Comparison of ENCODE assay signal across 17 cellular contexts in the genomic region with DNA sequence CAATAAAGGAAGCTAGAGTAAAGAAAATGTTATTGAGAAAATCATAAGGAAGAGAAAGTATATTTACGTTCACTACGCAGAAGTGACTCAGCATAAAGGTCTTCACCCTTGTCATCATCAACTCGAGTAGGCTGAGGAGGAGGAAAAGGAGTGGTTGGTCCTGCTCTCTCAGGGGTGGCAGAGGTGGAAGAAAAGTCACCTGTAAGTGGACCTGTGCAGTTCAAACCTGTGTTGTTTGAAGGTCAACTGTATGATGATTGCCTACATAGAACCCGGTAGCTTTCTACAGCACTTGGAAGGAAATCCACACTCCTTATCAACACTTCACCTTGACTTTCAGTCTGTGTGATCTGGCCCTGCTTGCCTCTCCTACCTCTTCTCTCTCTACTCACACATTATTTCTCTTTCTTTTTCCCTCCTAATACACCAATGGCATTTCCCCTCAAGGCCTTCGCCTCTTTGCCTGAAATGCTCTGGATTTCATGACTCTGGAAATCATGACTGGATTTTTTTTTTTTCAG.
DNase-seq lines count a peak whose midpoint lies in the region; ATAC-seq and TF ChIP-seq lines count a peak whose summit lies in the region.
"Had no signal": no experiment of that assay in that cellular context is flagged by ENCODE, and none has a peak within 500 bp of the region (broad histone marks: within the 10 kb centered on the region; RNA-seq: fewer than 3 reads in every experiment).

No MANE protein-coding gene starts in this region.

- no peaks in the 10 kb centered on the region for H4K20me1 ChIP-seq in BLaER1 treated with 17β-estradiol and CSF1 and Interleukin-3, amounts not matched to agents 10 nM and 100 nM
- no peaks in the 10 kb centered on the region for H4K20me1 ChIP-seq in MM.1S (ENCODE audit: insufficient read depth, low read length)

- no peak overlapping the region for H4K8ac ChIP-seq in mesenchymal stem cell (ENCODE audit: low read length)

- TF ChIP-seq POLR2A in body of pancreas (IDR thresholded peaks at IDR 0.05) = no peak

- no peaks in the 10 kb centered on the region for H3K9me3 ChIP-seq in BLaER1 treated with 17β-estradiol and CSF1 and Interleukin-3, amounts not matched to agents 10 nM and 100 nM (replicated peaks in 1 of 11)
- no peaks in the 10 kb centered on the region for H3K9me3 ChIP-seq in body of pancreas
- H3K9me3 ChIP-seq in mesenchymal stem cell (ENCODE audit: control insufficient read depth, low read length) = no peaks in the 10 kb centered on the region
- H3K9me3 ChIP-seq in MM.1S (replicated peaks; ENCODE audit: insufficient read depth, low read length) = no peaks in the 10 kb centered on the region

- no peaks in the 10 kb centered on the region for H3K9me3 Mint-ChIP-seq in activated naive CD8-positive, alpha-beta T cell treated with anti-CD3 and anti-CD28 coated beads, Interleukin-2, amount 50 U/mL, for 24 hours
- H3K9me3 Mint-ChIP-seq: stimulated activated effector memory CD8-positive, alpha-beta T cell treated with anti-CD3 and anti-CD28 coated beads, Interleukin-12 subunit alpha, Interleukin-12 subunit beta, amount 100 ng/mL, for 72 hours had no signal

- no peaks in the 10 kb centered on the region for H3K9me2 ChIP-seq in MM.1S (replicated peaks; ENCODE audit: insufficient read depth, low read length)

- intact Hi-C loops in body of pancreas (cut with DNase I) = no loop called here

- no peaks in the 10 kb centered on the region for H3K36me3 Mint-ChIP-seq in activated naive CD8-positive, alpha-beta T cell treated with anti-CD3 and anti-CD28 coated beads, Interleukin-2, amount 50 U/mL, for 24 hours (ENCODE audit: low read depth)
- H3K36me3 Mint-ChIP-seq: brain; stimulated activated effector memory CD8-positive, alpha-beta T cell treated with anti-CD3 and anti-CD28 coated beads, Interleukin-12 subunit alpha, Interleukin-12 subunit beta, amount 100 ng/mL, for 72 hours had no signal

- no peak overlapping the region for H2BK15ac ChIP-seq in mesenchymal stem cell (ENCODE audit: low read depth, poor library complexity, severe bottlenecking)

- H3K9ac ChIP-seq in BLaER1 treated with 17β-estradiol and CSF1 and Interleukin-3, amounts not matched to agents 10 nM and 100 nM = no peak overlapping the region; a peak in 1 of 22 replicates
- H3K9ac ChIP-seq in mesenchymal stem cell (ENCODE audit: low read length) (no peak overlapping the region), MM.1S (ENCODE audit: low read length) (no peak overlapping the region)

- peak overlapping the region; percentile 58 for H2AK5ac ChIP-seq in mesenchymal stem cell (ENCODE audit: low read length, severe bottlenecking)

- WGBS in body of pancreas, 2 donors = 43 to 47% methylated on average over 5 of the region's 5 CpGs
- WGBS in mesenchymal stem cell = 69% methylated on average over 4 of the region's 5 CpGs

- peak overlapping the region; percentile 28 to 79 for H2BK12ac ChIP-seq in mesenchymal stem cell (ENCODE audit: low read length in 2 of 2)

- no peak overlapping the region for H3K14ac ChIP-seq in mesenchymal stem cell (ENCODE audit: low read length in 2 of 2)

- H3K4me1 ChIP-seq in BLaER1 treated with 17β-estradiol and CSF1 and Interleukin-3, amounts not matched to agents 10 nM and 100 nM = peaks cover 70 to 100% (median 94%) of the 10 kb centered on the region in 10 experiments
- peaks cover 34% of the 10 kb centered on the region for H3K4me1 ChIP-seq in body of pancreas
- H3K4me1 ChIP-seq in mesenchymal stem cell (ENCODE audit: control insufficient read depth, insufficient read depth, low read depth, low read length) = peaks cover 6% of the 10 kb centered on the region
- H3K4me1 ChIP-seq in MM.1S (ENCODE audit: low read length) = peaks cover 12% of the 10 kb centered on the region; the same call in 1 of the 2 replicates

- TF ChIP-seq CTCF in body of pancreas (IDR thresholded peaks at IDR 0.05) (no peak), MM.1S (IDR thresholded peaks at IDR 0.05; ENCODE audit: low read length) (no peak)

- no peaks in the 10 kb centered on the region for H3K27me3 ChIP-seq in BLaER1 treated with 17β-estradiol and CSF1 and Interleukin-3, amounts not matched to agents 10 nM and 100 nM
- H3K27me3 ChIP-seq in body of pancreas (no peaks in the 10 kb centered on the region), mesenchymal stem cell (ENCODE audit: control insufficient read depth in 1 of 2, insufficient read depth in 1 of 2, low read length in 2 of 2) (no peaks in the 10 kb centered on the region), MM.1S (replicated peaks; ENCODE audit: insufficient read depth, low read length) (no peaks in the 10 kb centered on the region)

- no peak overlapping the region for H3K23ac ChIP-seq in mesenchymal stem cell (ENCODE audit: low read length in 2 of 2)

- H3K4me3 Mint-ChIP-seq in activated naive CD8-positive, alpha-beta T cell treated with anti-CD3 and anti-CD28 coated beads, Interleukin-2, amount 50 U/mL, for 24 hours = no peak overlapping the region
- H3K4me3 Mint-ChIP-seq: B cell; brain; stimulated activated effector memory CD8-positive, alpha-beta T cell treated with anti-CD3 and anti-CD28 coated beads, Interleukin-12 subunit alpha, Interleukin-12 subunit beta, amount 100 ng/mL, for 72 hours had no signal

- H3K79me2 ChIP-seq in MM.1S (ENCODE audit: low read length) = no peaks in the 10 kb centered on the region

- no peak overlapping the region for H2BK5ac ChIP-seq in mesenchymal stem cell (ENCODE audit: low read depth, low read length, poor library complexity, severe bottlenecking)

- peak overlapping the region; percentile 33 to 93 (median 79); a peak in 20 of 22 replicates for H3K27ac ChIP-seq in BLaER1 treated with 17β-estradiol and CSF1 and Interleukin-3, amounts not matched to agents 10 nM and 100 nM
- H3K27ac ChIP-seq in body of pancreas = peak overlapping the region in 2 of 4 donors; percentile 50 to 58
- H3K27ac ChIP-seq in mesenchymal stem cell (ENCODE audit: low read length, poor library complexity, severe bottlenecking) = no peak overlapping the region
- H3K27ac ChIP-seq in MM.1S (ENCODE audit: low read length) = no peak overlapping the region

- peak overlapping the region in 1 of 2 experiments; percentile 74 for H3K4ac ChIP-seq in mesenchymal stem cell (ENCODE audit: low read depth in 1 of 2, low read length in 2 of 2)

- peak; percentile 40 for DNase-seq in HT-29 (ENCODE audit: low spot score)
- DNase-seq in body of pancreas = peak in 2 of 4 donors; percentile 26 to 45
- DNase-seq in mesenchymal stem cell = peak; percentile 50
- no peak for DNase-seq in kidney glomerular epithelial cell (lab: John Stamatoyannopoulos, UW)
- DNase-seq in activated naive CD8-positive, alpha-beta T cell treated with anti-CD3 and anti-CD28 coated beads, Interleukin-2, amount 50 U/mL, for 24 hours = no peak
- no peak for DNase-seq in MM.1S
- DNase-seq: activated CD4-positive, alpha-beta T cell treated with anti-CD3 and anti-CD28 coated beads for 4 hours; NCI-H1694; stimulated activated CD4-positive, alpha-beta T cell treated with anti-CD3 and anti-CD28 coated beads, Interleukin-2, amount 100 ng/mL, for 48 hours had no signal

- no peak overlapping the region for H3K27ac Mint-ChIP-seq in activated naive CD8-positive, alpha-beta T cell treated with anti-CD3 and anti-CD28 coated beads, Interleukin-2, amount 50 U/mL, for 24 hours
- H3K27ac Mint-ChIP-seq: brain; progenitor cell of endocrine pancreas; stimulated activated effector memory CD8-positive, alpha-beta T cell treated with anti-CD3 and anti-CD28 coated beads, Interleukin-12 subunit alpha, Interleukin-12 subunit beta, amount 100 ng/mL, for 72 hours had no signal

- H3K18ac ChIP-seq in mesenchymal stem cell (ENCODE audit: low read depth in 1 of 2, low read length in 2 of 2) = no peak overlapping the region

- peak overlapping the region; percentile 66 to 86 (median 79); a peak in 21 of 22 replicates for H3K4me2 ChIP-seq in BLaER1 treated with 17β-estradiol and CSF1 and Interleukin-3, amounts not matched to agents 10 nM and 100 nM
- no peak overlapping the region for H3K4me2 ChIP-seq in mesenchymal stem cell (ENCODE audit: low read length, poor library complexity, severe bottlenecking)
- no peak overlapping the region for H3K4me2 ChIP-seq in MM.1S (ENCODE audit: low read depth, low read length)

- H4K91ac ChIP-seq in mesenchymal stem cell (ENCODE audit: low read length) = no peak overlapping the region

- no peaks in the 10 kb centered on the region for H3F3A ChIP-seq in MM.1S (ENCODE audit: insufficient read depth, low read length)

- no peaks in the 10 kb centered on the region for H3K79me1 ChIP-seq in mesenchymal stem cell (replicated peaks; ENCODE audit: low read length, poor library complexity, severe bottlenecking)

- no peak overlapping the region for H2BK120ac ChIP-seq in mesenchymal stem cell (ENCODE audit: low read depth, low read length)

- H3K27me3 Mint-ChIP-seq in activated naive CD8-positive, alpha-beta T cell treated with anti-CD3 and anti-CD28 coated beads, Interleukin-2, amount 50 U/mL, for 24 hours = peaks cover 3% of the 10 kb centered on the region
- H3K27me3 Mint-ChIP-seq: B cell had no signal

- H2AFZ ChIP-seq in mesenchymal stem cell (ENCODE audit: low read depth, low read length) (no peak overlapping the region), MM.1S (ENCODE audit: low read length) (no peak overlapping the region)

- no peak overlapping the region for H3K4me3 ChIP-seq in BLaER1 treated with 17β-estradiol and CSF1 and Interleukin-3, amounts not matched to agents 10 nM and 100 nM
- H3K4me3 ChIP-seq in body of pancreas (no peak overlapping the region), mesenchymal stem cell (ENCODE audit: insufficient read depth in 1 of 2, low read depth in 1 of 2, low read length in 2 of 2) (no peak overlapping the region), MM.1S (ENCODE audit: low read length) (no peak overlapping the region)

- H3K4me1 Mint-ChIP-seq in activated naive CD8-positive, alpha-beta T cell treated with anti-CD3 and anti-CD28 coated beads, Interleukin-2, amount 50 U/mL, for 24 hours = peaks cover 20% of the 10 kb centered on the region

- no peaks in the 10 kb centered on the region for H3K36me3 ChIP-seq in BLaER1 treated with 17β-estradiol and CSF1 and Interleukin-3, amounts not matched to agents 10 nM and 100 nM
- H3K36me3 ChIP-seq in body of pancreas (replicated peaks in 1 of 2; ENCODE audit: insufficient read depth in 1 of 2, low read depth in 2 of 2) (no peaks in the 10 kb centered on the region), mesenchymal stem cell (ENCODE audit: control insufficient read depth in 1 of 2, insufficient read depth in 2 of 2, low read depth in 1 of 2, low read length in 2 of 2) (no peaks in the 10 kb centered on the region), MM.1S (replicated peaks; ENCODE audit: insufficient read depth, low read length) (no peaks in the 10 kb centered on the region)

- ATAC-seq in body of pancreas = peak; percentile 54
- ATAC-seq in HG02840 (IDR thresholded peaks at IDR 0.05; ENCODE audit: low FRiP score, unreplicated experiment) = no peak
- no peak for ATAC-seq in activated naive CD8-positive, alpha-beta T cell treated with anti-CD3 and anti-CD28 coated beads, Interleukin-2, amount 50 U/mL, for 24 hours
- ATAC-seq: esophagus mucosa; SK-N-SH treated with all-trans-retinoic acid at 6 μM for 48 hours; stimulated activated effector memory CD8-positive, alpha-beta T cell treated with anti-CD3 and anti-CD28 coated beads, Interleukin-12 subunit alpha, Interleukin-12 subunit beta, amount 100 ng/mL, for 72 hours had no signal

Comparison
In these comparisons a context has a peak if more than half of its experiments do, and no peak if none do; other contexts are left out.
1. H3K27ac ChIP-seq: peak in BLaER1 treated with 17β-estradiol and CSF1 and Interleukin-3, amounts not matched to agents 10 nM and 100 nM (11 of 11); none in mesenchymal stem cell (single experiment) and MM.1S (single experiment).
2. H3K4me2 ChIP-seq: peak in BLaER1 treated with 17β-estradiol and CSF1 and Interleukin-3, amounts not matched to agents 10 nM and 100 nM (11 of 11); none in mesenchymal stem cell (single experiment) and MM.1S (single experiment).
3. DNase-seq: peak in HT-29 (single experiment) and mesenchymal stem cell (single experiment); none in kidney glomerular epithelial cell (single experiment), activated naive CD8-positive, alpha-beta T cell treated with anti-CD3 and anti-CD28 coated beads, Interleukin-2, amount 50 U/mL, for 24 hours (single experiment) and MM.1S (single experiment).